Comparison of ENCODE assay signal across 9 cellular contexts in genomic region chr19:41691268-41691970, GRCh38. TPM values are rescaled to one million over a fixed set of nuclear protein-coding genes. Genes with fewer than 3 reads are reported as not detected.
DNase-seq lines count a peak whose midpoint lies in the region; ATAC-seq and TF ChIP-seq lines count a peak whose summit lies in the region.
"Had no signal": no experiment of that assay in that cellular context is flagged by ENCODE, and none has a peak within 500 bp of the region (broad histone marks: within the 10 kb centered on the region; RNA-seq: fewer than 3 reads in every experiment).

No MANE protein-coding gene starts in this region.

- no peaks in the 10 kb centered on the region for H3K4me1 ChIP-seq in Loucy (ENCODE audit: insufficient read depth, low read length, poor library complexity, severe bottlenecking)

- no peak overlapping the region for H3K4me2 ChIP-seq in Loucy (ENCODE audit: low read depth, low read length, poor library complexity, severe bottlenecking)

- H2AFZ ChIP-seq in Loucy (ENCODE audit: low read length): no peak overlapping the region

- H3K9me3 ChIP-seq in Loucy (ENCODE audit: insufficient read depth, low read depth, low read length): no peaks in the 10 kb centered on the region

- ATAC-seq in activated naive CD4-positive, alpha-beta T cell treated with anti-CD3 and anti-CD28 coated beads, Interleukin-2, amount 50 U/mL, for 72 hours: peak; percentile 46 to 70
- no peak for ATAC-seq in GM18909 (IDR thresholded peaks at IDR 0.05; ENCODE audit: poor library complexity, unreplicated experiment)
- ATAC-seq in HG03460 (IDR thresholded peaks at IDR 0.05; ENCODE audit: unreplicated experiment): no peak

- DNase-seq in NCI-H510A treated with DMSO at 0.1 percent for 48 hours (lab: John Stamatoyannopoulos, UW): peak; percentile 23
- no peak for DNase-seq in NCI-H510A (lab: John Stamatoyannopoulos, UW)
- peak in 1 of 2 donors; percentile 51 for DNase-seq in activated naive CD4-positive, alpha-beta T cell treated with anti-CD3 and anti-CD28 coated beads, Interleukin-2, amount 50 U/mL, for 72 hours (ENCODE audit: low spot score in 2 of 2)
- DNase-seq in mesenteric fat pad (ENCODE audit: low spot score): peak; percentile 45
- DNase-seq in hippocampal formation (lab: John Stamatoyannopoulos, UW): no peak

- H3K9me2 ChIP-seq in Loucy (replicated peaks; ENCODE audit: low read depth, low read length): no peaks in the 10 kb centered on the region

- peak; percentile 75 for TF ChIP-seq CTCF in Loucy (conservative IDR thresholded peaks at IDR 0.05; ENCODE audit: low read length)

- H3K27ac Mint-ChIP-seq in activated naive CD4-positive, alpha-beta T cell treated with anti-CD3 and anti-CD28 coated beads, Interleukin-2, amount 50 U/mL, for 72 hours: no peak overlapping the region
- H3K27ac Mint-ChIP-seq: nephron had no signal

- H3K9me3 Mint-ChIP-seq in activated naive CD4-positive, alpha-beta T cell treated with anti-CD3 and anti-CD28 coated beads, Interleukin-2, amount 50 U/mL, for 72 hours: peaks cover 0 to 6% of the 10 kb centered on the region in 2 donors

- no peak overlapping the region for H3K9ac ChIP-seq in Loucy (ENCODE audit: low read depth, low read length, poor library complexity, severe bottlenecking)

- H4K20me1 ChIP-seq in Loucy (ENCODE audit: insufficient read depth, low read length, poor library complexity, severe bottlenecking): no peaks in the 10 kb centered on the region

- no peaks in the 10 kb centered on the region for H3K27me3 ChIP-seq in Loucy (ENCODE audit: insufficient read depth, low read length, poor library complexity, severe bottlenecking)

- no peaks in the 10 kb centered on the region for H3F3A ChIP-seq in Loucy (ENCODE audit: low read depth)

- no peaks in the 10 kb centered on the region for H3K79me2 ChIP-seq in Loucy (ENCODE audit: insufficient read depth, low read length)

- no peak overlapping the region for H3K4me3 ChIP-seq in Loucy (ENCODE audit: low read length, poor library complexity, severe bottlenecking)

- H3K36me3 Mint-ChIP-seq in activated naive CD4-positive, alpha-beta T cell treated with anti-CD3 and anti-CD28 coated beads, Interleukin-2, amount 50 U/mL, for 72 hours: no peaks in the 10 kb centered on the region

- H3K36me3 ChIP-seq in Loucy (ENCODE audit: insufficient read depth, low read length): no peaks in the 10 kb centered on the region

RNA-seq across cellular contexts. Expression of gene CEACAM7, which starts 3.3 kb away (rescaled TPM):
- total RNA-seq in activated naive CD4-positive, alpha-beta T cell treated with anti-CD3 and anti-CD28 coated beads, Interleukin-2, amount 50 U/mL, for 72 hours: not detected
- not detected for total RNA-seq in mesenteric fat pad

RNA-seq across cellular contexts. Expression of gene CEACAM5, which starts 17.0 kb away (rescaled TPM):
- not detected for total RNA-seq in activated naive CD4-positive, alpha-beta T cell treated with anti-CD3 and anti-CD28 coated beads, Interleukin-2, amount 50 U/mL, for 72 hours
- total RNA-seq in mesenteric fat pad: 0.35 TPM

Comparison
In these comparisons a context has a peak if more than half of its experiments do, and no peak if none do; other contexts are left out.
1. DNase-seq: peak in NCI-H510A treated with DMSO at 0.1 percent for 48 hours (single experiment) and mesenteric fat pad (single experiment); none in NCI-H510A (single experiment) and hippocampal formation (0 of 2).
2. ATAC-seq: peak in activated naive CD4-positive, alpha-beta T cell treated with anti-CD3 and anti-CD28 coated beads, Interleukin-2, amount 50 U/mL, for 72 hours (2 of 2); none in GM18909 (single experiment) and HG03460 (single experiment).